In genomic region chr3:131881777-131882176, GRCh38 we compare ENCODE assay signal across 5 cellular contexts.
"Had no signal": no experiment of that assay in that cellular context is flagged by ENCODE, and none has a peak within 500 bp of the region (broad histone marks: within the 10 kb centered on the region; RNA-seq: fewer than 3 reads in every experiment).

No MANE protein-coding gene starts in this region.

- H3K27ac ChIP-seq: HL-60 had no signal

- H3K4me3 ChIP-seq: GM23338 had no signal

- ATAC-seq: GM23338, HepG2 had no signal

- DNase-seq: H9, HCEC 1CT had no signal
